ENCODE assay signal across 8 cellular contexts in genomic region chr1:225809842-225810578, GRCh38. TPM values are rescaled to one million over a fixed set of nuclear protein-coding genes. Genes with fewer than 3 reads are reported as not detected.
A peak's percentile ranks its signal among the peaks of the same experiment; 100 is the strongest.
DNase-seq lines count a peak whose midpoint lies in the region; ATAC-seq and TF ChIP-seq lines count a peak whose summit lies in the region.

EPHX1 (plus strand) TSS chr1:225810124; CDS start chr1:225828730, 18,606 bp downstream.

- intact Hi-C loops in adrenal gland (cut with DNase I) = loop anchor here in 1 of 2 donors (2.0 kb wide), 1 partner anchor 31 kb away; no protein-coding TSS in a partner anchor
- intact Hi-C loops in left cardiac atrium (cut with DNase I) = loop anchor here in 1 of 2 donors (5.0 kb wide), 1 partner anchor 37 kb away; no protein-coding TSS in a partner anchor
- intact Hi-C loops in prostate gland (cut with DNase I) = loop anchor here (2.0 to 5.0 kb wide), 3 partner anchors 31 to 72 kb away; partner anchors contain the start of gene TMEM63A

- ATAC-seq in left cardiac atrium = peak; percentile 87 to 93

- H3K9me3 ChIP-seq in HEK293 (ENCODE audit: control insufficient read depth, insufficient read depth, low read depth, low read length) = no peaks in the 10 kb centered on the region
- H3K9me3 ChIP-seq in adrenal gland (replicated peaks in 1 of 3) = no peaks in the 10 kb centered on the region
- H3K9me3 ChIP-seq in prostate gland = no peaks in the 10 kb centered on the region

- H3K36me3 ChIP-seq in HEK293 (ENCODE audit: control insufficient read depth in 2 of 2, insufficient read depth in 1 of 2, low read length in 2 of 2) (peaks cover 0 to 7% of the 10 kb centered on the region in 2 experiments; a peak in 1 of 3 replicates), adrenal gland (replicated peaks in 1 of 2) (no peaks in the 10 kb centered on the region), prostate gland (no peaks in the 10 kb centered on the region)

- CTCF ChIA-PET in HEK293 (lab: Yijun Ruan, JAX) = interaction anchor here (0.6 to 3.9 kb wide), 15 partner anchors 8 to 1138 kb away, joined by 3 to 22 read pairs (median 4); partner anchors contain the start of gene SRP9

- 0 to 1% (median 0%) methylated on average over 11 to 80 of the region's 80 CpGs for WGBS in adrenal gland, 4 donors
- WGBS in prostate gland = under 1% methylated on average over 41 of the region's 80 CpGs

- TF ChIP-seq POLR2A in adrenal gland (IDR thresholded peaks at IDR 0.05) = peak; percentile 94 to 97
- peak; percentile 85 for TF ChIP-seq POLR2A in prostate gland (IDR thresholded peaks at IDR 0.05)

- H3K27me3 ChIP-seq in adrenal gland (no peaks in the 10 kb centered on the region), prostate gland (replicated peaks; ENCODE audit: insufficient read depth) (no peaks in the 10 kb centered on the region)

- TF ChIP-seq CTCF in HEK293 (tag by site-specific recombination; IDR thresholded peaks at IDR 0.05) = peak; percentile 88
- peak in 4 of 6 experiments; percentile 12 to 41 (median 20) for TF ChIP-seq CTCF in adrenal gland (IDR thresholded peaks at IDR 0.05)
- TF ChIP-seq CTCF in prostate gland (IDR thresholded peaks at IDR 0.05) = peak in 2 of 4 experiments; percentile 32 to 33

- DNase-seq in MV-4-11 (lab: John Stamatoyannopoulos, UW) (peak; percentile 76), SW 1271 (lab: John Stamatoyannopoulos, UW) (peak; percentile 43 to 69), adrenal gland (peak; percentile 91 to 95 (median 93)), left cardiac atrium (peak; percentile 94), prostate gland (ENCODE audit: low spot score) (peak; percentile 91), ureter (ENCODE audit: low spot score) (peak; percentile 92)

- H3K4me3 ChIP-seq in GM08714 (ENCODE audit: low read length) (peak within 1 kb of the TSS; percentile 68), HEK293 (ENCODE audit: low read depth, low read length) (peak within 1 kb of the TSS; percentile 64), adrenal gland (peak within 1 kb of the TSS; percentile 30 to 93 (median 78)), prostate gland (peak within 1 kb of the TSS; percentile 69 to 72)

- H3K27ac ChIP-seq in HEK293 (ENCODE audit: extremely low read depth, low read depth, low read length) (peak within 1 kb of the TSS; percentile 61), adrenal gland (peak within 1 kb of the TSS; percentile 81 to 98 (median 97)), prostate gland (peak within 1 kb of the TSS; percentile 80 to 81)

- POLR2A ChIA-PET in HEK293 (lab: Yijun Ruan, JAX) = interaction anchor here (0.6 to 6.8 kb wide), 14 partner anchors 8 to 143 kb away, joined by 3 to 46 read pairs (median 4); partner anchors contain the start of genes PYCR2, SRP9 and TMEM63A

- H3K4me1 ChIP-seq in HEK293 (ENCODE audit: control insufficient read depth, insufficient read depth, low read length) (peaks cover 20% of the 10 kb centered on the region), adrenal gland (replicated peaks in 1 of 2) (peaks cover 41 to 47% of the 10 kb centered on the region in 2 donors), prostate gland (replicated peaks) (peaks cover 3% of the 10 kb centered on the region)

TF ChIP-seq in HEK293, 187 proteins besides CTCF, POLR2A, EP300 and RAD21 (continues in another document):
- TF ChIP-seq ZIC2 (tag by site-specific recombination; IDR thresholded peaks at IDR 0.05) (peak; percentile 87), ZNF202 (tag by site-specific recombination; IDR thresholded peaks at IDR 0.05; ENCODE audit: borderline replicate concordance) (no peak), ZNF785 (tag by site-specific recombination; IDR thresholded peaks at IDR 0.05) (0 out of 2 replicates have a peak, but pooled peaks have one; percentile 57), ZBTB20 (tag by site-specific recombination; IDR thresholded peaks at IDR 0.05) (peak; percentile 75), KLF1 (tag by site-specific recombination; IDR thresholded peaks at IDR 0.05) (peak; percentile 61), INSM2 (tag by site-specific recombination; IDR thresholded peaks at IDR 0.05) (no peak), ZNF211 (tag by site-specific recombination; IDR thresholded peaks at IDR 0.05; ENCODE audit: low read depth) (no peak), MZF1 (tag by site-specific recombination; IDR thresholded peaks at IDR 0.05; ENCODE audit: borderline replicate concordance) (no peak), ZNF561 (tag by site-specific recombination; IDR thresholded peaks at IDR 0.05; ENCODE audit: borderline replicate concordance) (peak; percentile 54), KLF8 (tag by site-specific recombination; IDR thresholded peaks at IDR 0.05) (peak; percentile 59), ZNF24 (tag by site-specific recombination; IDR thresholded peaks at IDR 0.05) (no peak), PATZ1 (tag by site-specific recombination; IDR thresholded peaks at IDR 0.05) (0 out of 2 replicates have a peak, but pooled peaks have one; percentile 68), ZNF121 (tag by site-specific recombination; IDR thresholded peaks at IDR 0.05) (no peak), ZNF529 (tag by site-specific recombination; IDR thresholded peaks at IDR 0.05; ENCODE audit: insufficient replicate concordance) (no peak), ZSCAN30 (tag by site-specific recombination; IDR thresholded peaks at IDR 0.05) (peak; percentile 75; the same call in 1 of the 2 replicates), KLF16 (tag by site-specific recombination; IDR thresholded peaks at IDR 0.05) (peak; percentile 87), ZBTB17 (tag by site-specific recombination; IDR thresholded peaks at IDR 0.05) (peak; percentile 74), ZNF677 (tag by site-specific recombination; IDR thresholded peaks at IDR 0.05) (peak; percentile 68; the same call in 1 of the 2 replicates), ZNF596 (tag by site-specific recombination; IDR thresholded peaks at IDR 0.05) (peak; percentile 38; the same call in 1 of the 2 replicates), OSR2 (tag by site-specific recombination; IDR thresholded peaks at IDR 0.05) (no peak), TRIM28 (IDR thresholded peaks at IDR 0.05; ENCODE audit: borderline replicate concordance, low read length) (no peak)
- TF ChIP-seq, protein P1, sequence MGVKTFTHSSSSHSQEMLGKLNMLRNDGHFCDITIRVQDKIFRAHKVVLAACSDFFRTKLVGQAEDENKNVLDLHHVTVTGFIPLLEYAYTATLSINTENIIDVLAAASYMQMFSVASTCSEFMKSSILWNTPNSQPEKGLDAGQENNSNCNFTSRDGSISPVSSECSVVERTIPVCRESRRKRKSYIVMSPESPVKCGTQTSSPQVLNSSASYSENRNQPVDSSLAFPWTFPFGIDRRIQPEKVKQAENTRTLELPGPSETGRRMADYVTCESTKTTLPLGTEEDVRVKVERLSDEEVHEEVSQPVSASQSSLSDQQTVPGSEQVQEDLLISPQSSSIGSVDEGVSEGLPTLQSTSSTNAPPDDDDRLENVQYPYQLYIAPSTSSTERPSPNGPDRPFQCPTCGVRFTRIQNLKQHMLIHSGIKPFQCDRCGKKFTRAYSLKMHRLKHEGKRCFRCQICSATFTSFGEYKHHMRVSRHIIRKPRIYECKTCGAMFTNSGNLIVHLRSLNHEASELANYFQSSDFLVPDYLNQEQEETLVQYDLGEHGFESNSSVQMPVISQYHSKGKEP (tag by site-specific recombination; IDR thresholded peaks at IDR 0.05) = no peak

RNA-seq across cellular contexts. Expression of gene EPHX1, which starts in this region (rescaled TPM):
- total RNA-seq in adrenal gland = 1,000 to 10,000 TPM; 1,400 to 3,548 (median 1,755) TPM
- polyA plus RNA-seq in adrenal gland = 1,000 to 10,000 TPM in 1 of 3 donors, 100 to 1,000 TPM in 2; 337 to 1,831 (median 896) TPM
- 100 to 1,000 TPM in 1 of 2 donors, 10 to 100 TPM in 1; 59.6 to 126 TPM for total RNA-seq in left cardiac atrium
- total RNA-seq in prostate gland = 100 to 1,000 TPM; 151 to 232 TPM
- total RNA-seq in ureter = 116 TPM

Comparison
In these comparisons a context has a peak if more than half of its experiments do, and no peak if none do; other contexts are left out.
1. Peak in every context shown above with its lines: DNase-seq, ATAC-seq, H3K4me3 ChIP-seq and H3K27ac ChIP-seq.
2. RNA of gene EPHX1 (total RNA-seq): 1,400 to 3,548 TPM in adrenal gland; 151 to 232 TPM in prostate gland, 59.6 to 126 TPM in left cardiac atrium and 116 TPM in ureter (single experiment); every median in the first group is over 4 times any median in the second.